7 cellular contexts compared by ENCODE assay signal in the genomic region with DNA sequence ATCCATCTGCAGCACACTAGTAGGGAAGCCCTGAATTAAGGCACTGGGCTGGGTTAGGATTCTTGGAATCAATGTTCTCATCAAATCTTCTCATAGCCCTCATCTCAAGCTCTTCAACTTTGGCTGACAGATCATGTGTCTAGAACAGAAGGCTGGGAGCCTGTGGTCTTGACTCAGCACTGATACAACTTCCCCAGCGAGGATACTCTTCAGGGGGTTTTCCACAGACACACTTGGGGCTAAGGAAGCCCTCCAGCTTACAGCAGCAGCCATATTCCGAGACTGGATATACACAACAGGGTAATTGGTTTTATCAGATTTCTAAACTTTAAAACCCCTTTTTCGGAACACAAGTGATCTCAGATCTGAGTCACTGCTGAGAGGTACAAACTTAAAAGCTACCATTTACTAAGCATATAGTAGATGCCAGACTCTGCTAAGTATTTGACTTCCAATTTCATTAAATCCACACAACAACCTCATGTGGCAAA. TPM values are rescaled to one million over a fixed set of nuclear protein-coding genes. Genes with fewer than 3 reads are reported as not detected.
DNase-seq lines count a peak whose midpoint lies in the region; ATAC-seq and TF ChIP-seq lines count a peak whose summit lies in the region.

No MANE protein-coding gene starts in this region.

- H3K36me3 ChIP-seq in esophagus muscularis mucosa: no peaks in the 10 kb centered on the region

- intact Hi-C loops in activated CD8-positive, alpha-beta T cell treated with anti-CD3 and anti-CD28 coated beads for 36 hours (cut with micrococcal nuclease): loop anchor here (5.0 kb wide), 1 partner anchor 41 kb away; no protein-coding TSS in a partner anchor
- intact Hi-C loops in esophagus muscularis mucosa (cut with DNase I): no loop called here

- H3K9me3 Mint-ChIP-seq in activated CD8-positive, alpha-beta T cell treated with anti-CD3 and anti-CD28 coated beads for 36 hours: no peaks in the 10 kb centered on the region
- H3K9me3 Mint-ChIP-seq in stimulated activated naive CD8-positive, alpha-beta T cell treated with anti-CD3 and anti-CD28 coated beads, Interleukin-15, Interleukin-2, amounts not matched to agents 100 ng/mL and 50 ng/mL, for 24 hours: no peaks in the 10 kb centered on the region

- H3K27me3 ChIP-seq in esophagus muscularis mucosa: peaks cover 0 to 4% (median 0%) of the 10 kb centered on the region in 4 donors

- TF ChIP-seq POLR2A in esophagus muscularis mucosa (IDR thresholded peaks at IDR 0.05; ENCODE audit: low read depth): no peak

- POLR2A ChIA-PET in activated CD8-positive, alpha-beta T cell treated with anti-CD3 and anti-CD28 coated beads for 36 hours (lab: Charles Lee): interaction anchor here (0.7 to 2.8 kb wide), 19 partner anchors 8 to 438 kb away, joined by 3 to 24 read pairs (median 5); a partner anchor contains a TSS

- CTCF ChIA-PET in activated CD8-positive, alpha-beta T cell treated with anti-CD3 and anti-CD28 coated beads for 36 hours (lab: Charles Lee): interaction anchor here (0.7 to 19.2 kb wide), 22 partner anchors 12 to 356 kb away, joined by 3 to 556 read pairs (median 5); a partner anchor contains a TSS

- H3K27ac Mint-ChIP-seq in activated CD8-positive, alpha-beta T cell treated with anti-CD3 and anti-CD28 coated beads for 36 hours: peak overlapping the region; percentile 66
- H3K27ac Mint-ChIP-seq in stimulated activated naive CD8-positive, alpha-beta T cell treated with anti-CD3 and anti-CD28 coated beads, Interleukin-15, Interleukin-2, amounts not matched to agents 100 ng/mL and 50 ng/mL, for 24 hours: peak overlapping the region; percentile 85

- H3K4me3 ChIP-seq in foreskin fibroblast (ENCODE audit: low read depth in 1 of 2, low read length in 2 of 2) (no peak overlapping the region), esophagus muscularis mucosa (no peak overlapping the region)

- peaks cover 58% of the 10 kb centered on the region for H3K4me1 Mint-ChIP-seq in activated CD8-positive, alpha-beta T cell treated with anti-CD3 and anti-CD28 coated beads for 36 hours (ENCODE audit: low read depth)
- H3K4me1 Mint-ChIP-seq in stimulated activated naive CD8-positive, alpha-beta T cell treated with anti-CD3 and anti-CD28 coated beads, Interleukin-15, Interleukin-2, amounts not matched to agents 100 ng/mL and 50 ng/mL, for 24 hours (ENCODE audit: low read depth): peaks cover 79% of the 10 kb centered on the region

- H3K4me1 ChIP-seq in esophagus muscularis mucosa: peaks cover 21 to 54% (median 46%) of the 10 kb centered on the region in 4 donors

- TF ChIP-seq EP300 in esophagus muscularis mucosa (IDR thresholded peaks at IDR 0.05): no peak

- peak; percentile 37 for ATAC-seq in activated CD8-positive, alpha-beta T cell treated with anti-CD3 and anti-CD28 coated beads for 36 hours
- ATAC-seq in HG02938 (IDR thresholded peaks at IDR 0.05; ENCODE audit: unreplicated experiment): no peak

- DNase-seq in HT1080 (ENCODE audit: low read depth) (peak; percentile 88), foreskin fibroblast (peak; percentile 65 to 68), NCI-H1092 treated with DMSO at 0.1 percent for 48 hours (lab: John Stamatoyannopoulos, UW) (no peak), esophagus muscularis mucosa (ENCODE audit: extremely low spot score) (no peak)
- peak; percentile 80 for DNase-seq in activated CD8-positive, alpha-beta T cell treated with anti-CD3 and anti-CD28 coated beads for 36 hours

- 64% methylated on average over 3 of the region's 3 CpGs for WGBS in esophagus muscularis mucosa

- TF ChIP-seq CTCF in activated CD8-positive, alpha-beta T cell treated with anti-CD3 and anti-CD28 coated beads for 36 hours (IDR thresholded peaks at IDR 0.05): no peak
- TF ChIP-seq CTCF in foreskin fibroblast (IDR thresholded peaks at IDR 0.05; ENCODE audit: low read depth, low read length): no peak
- TF ChIP-seq CTCF in esophagus muscularis mucosa (IDR thresholded peaks at IDR 0.05): no peak

- peaks cover 4% of the 10 kb centered on the region for H3K36me3 Mint-ChIP-seq in activated CD8-positive, alpha-beta T cell treated with anti-CD3 and anti-CD28 coated beads for 36 hours (ENCODE audit: low read depth)
- no peaks in the 10 kb centered on the region for H3K36me3 Mint-ChIP-seq in stimulated activated naive CD8-positive, alpha-beta T cell treated with anti-CD3 and anti-CD28 coated beads, Interleukin-15, Interleukin-2, amounts not matched to agents 100 ng/mL and 50 ng/mL, for 24 hours (ENCODE audit: low read depth)

- H3K27ac ChIP-seq in esophagus muscularis mucosa (replicated peaks in 1 of 4): no peak overlapping the region

- no peaks in the 10 kb centered on the region for H3K27me3 Mint-ChIP-seq in activated CD8-positive, alpha-beta T cell treated with anti-CD3 and anti-CD28 coated beads for 36 hours
- H3K27me3 Mint-ChIP-seq in stimulated activated naive CD8-positive, alpha-beta T cell treated with anti-CD3 and anti-CD28 coated beads, Interleukin-15, Interleukin-2, amounts not matched to agents 100 ng/mL and 50 ng/mL, for 24 hours: no peaks in the 10 kb centered on the region

- H3K4me3 Mint-ChIP-seq in activated CD8-positive, alpha-beta T cell treated with anti-CD3 and anti-CD28 coated beads for 36 hours: peak overlapping the region; percentile 16
- peak overlapping the region; percentile 62 for H3K4me3 Mint-ChIP-seq in stimulated activated naive CD8-positive, alpha-beta T cell treated with anti-CD3 and anti-CD28 coated beads, Interleukin-15, Interleukin-2, amounts not matched to agents 100 ng/mL and 50 ng/mL, for 24 hours

- H3K9me3 ChIP-seq in esophagus muscularis mucosa: no peaks in the 10 kb centered on the region

RNA-seq across cellular contexts. Expression of a gene that starts 3.5 kb away (rescaled TPM):
- 42.3 and 44.5 TPM in 2 replicates for total RNA-seq in HT1080 (2014; rRNA removed; shearing (Covaris generic))
- 22.0 and 22.2 TPM in 2 replicates for polyA plus RNA-seq in HT1080 (2015; cell fraction: cytosol; rRNA removed)
- 55.9 and 56.2 TPM in 2 replicates for polyA plus RNA-seq in HT1080 (2015; cell fraction: nucleus; rRNA removed)
- total RNA-seq in activated CD8-positive, alpha-beta T cell treated with anti-CD3 and anti-CD28 coated beads for 36 hours: 10 to 100 TPM; 22.8 to 23.5 TPM
- 10 to 100 TPM in 3 of 4 donors, 1 to 10 TPM in 1; 9.6 to 14.6 (median 12.8) TPM for total RNA-seq in esophagus muscularis mucosa

RNA-seq across cellular contexts. Expression of a gene that starts 37.7 kb away (rescaled TPM):
- 419 and 532 TPM in 2 replicates for total RNA-seq in HT1080 (2014; rRNA removed; shearing (Covaris generic))
- polyA plus RNA-seq in HT1080 (2015; cell fraction: cytosol; rRNA removed): 719 and 760 TPM in 2 replicates
- polyA plus RNA-seq in HT1080 (2015; cell fraction: nucleus; rRNA removed): 901 and 904 TPM in 2 replicates
- total RNA-seq in activated CD8-positive, alpha-beta T cell treated with anti-CD3 and anti-CD28 coated beads for 36 hours: 100 to 1,000 TPM; 437 to 443 TPM
- total RNA-seq in esophagus muscularis mucosa: 100 to 1,000 TPM; 228 to 395 (median 322) TPM

Comparison
In these comparisons a context has a peak if more than half of its experiments do, and no peak if none do; other contexts are left out.
1. DNase-seq: peak in HT1080 (single experiment), activated CD8-positive, alpha-beta T cell treated with anti-CD3 and anti-CD28 coated beads for 36 hours (single experiment) and foreskin fibroblast (2 of 2); none in NCI-H1092 treated with DMSO at 0.1 percent for 48 hours (single experiment) and esophagus muscularis mucosa (single experiment).